ENCODE assay signal across 13 cellular contexts in genomic region chr12:26749781-26750180, GRCh38.
DNase-seq lines count a peak whose midpoint lies in the region; ATAC-seq, FAIRE-seq and TF ChIP-seq lines count a peak whose summit lies in the region.
"Had no signal": no experiment of that assay in that cellular context is flagged by ENCODE, and none has a peak within 500 bp of the region (broad histone marks: within the 10 kb centered on the region; RNA-seq: fewer than 3 reads in every experiment).

No MANE protein-coding gene starts in this region.

- H3K9me1 ChIP-seq in keratinocyte (ENCODE audit: control insufficient read depth, extremely low read depth, insufficient read depth, low read length), result no peaks in the 10 kb centered on the region

- ATAC-seq in GM21619 (IDR thresholded peaks at IDR 0.05; ENCODE audit: unreplicated experiment) (peak; percentile 75), HG03432 (IDR thresholded peaks at IDR 0.05; ENCODE audit: unreplicated experiment) (peak; percentile 78)
- ATAC-seq: WTC11 had no signal

- H3K36me3 ChIP-seq in keratinocyte (ENCODE audit: control insufficient read depth in 2 of 2, extremely low read depth in 1 of 2, insufficient read depth in 2 of 2, low read length in 2 of 2) (no peaks in the 10 kb centered on the region), testis (ENCODE audit: low read depth, missing control alignments) (no peaks in the 10 kb centered on the region)

- peaks cover 41% of the 10 kb centered on the region for H3K4me1 ChIP-seq in keratinocyte (ENCODE audit: control insufficient read depth, extremely low read depth, insufficient read depth, low read length)
- H3K4me1 ChIP-seq in testis, result peaks cover 5% of the 10 kb centered on the region

- TF ChIP-seq CTCF in keratinocyte (optimal IDR thresholded peaks at IDR 0.05 in 1 of 3, IDR thresholded peaks at IDR 0.05 in 1 of 3, conservative IDR thresholded peaks at IDR 0.05 in 1 of 3; ENCODE audit: extremely low read depth in 1 of 3, insufficient read depth in 2 of 3, low read length in 3 of 3) (no peak), testis (IDR thresholded peaks at IDR 0.05) (no peak)

- intact Hi-C loops in testis (cut with DNase I; ENCODE audit: low total_unique reads), result no loop called here

- no peaks in the 10 kb centered on the region for H3K79me2 ChIP-seq in keratinocyte (ENCODE audit: control insufficient read depth, insufficient read depth, low read length)

- H3K27ac ChIP-seq in keratinocyte (ENCODE audit: control insufficient read depth, insufficient read depth, low read length) (peak overlapping the region; percentile 45), testis (no peak overlapping the region)

- no peaks in the 10 kb centered on the region for H3K27me3 ChIP-seq in keratinocyte (ENCODE audit: control insufficient read depth, extremely low read depth, insufficient read depth, low read length)
- H3K27me3 ChIP-seq in testis, result no peaks in the 10 kb centered on the region

- DNase-seq in NCI-H2171 treated with DMSO at 0.1 percent for 48 hours (lab: John Stamatoyannopoulos, UW) (peak; percentile 23), NCI-H2171 (lab: John Stamatoyannopoulos, UW) (no peak), keratinocyte (ENCODE audit: low read depth, low spot score) (no peak), D341Med (ENCODE audit: low spot score) (no peak), testis (no peak), ecto neural progenitor cell (ENCODE audit: low spot score) (no peak)
- DNase-seq: cerebellar nuclear complex, kidney had no signal

- no peak overlapping the region for H2AFZ ChIP-seq in keratinocyte (ENCODE audit: control insufficient read depth, low read length)

- H3K9me3 ChIP-seq in keratinocyte (ENCODE audit: control insufficient read depth, low read depth, low read length), result no peaks in the 10 kb centered on the region
- H3K9me3 ChIP-seq in testis, result no peaks in the 10 kb centered on the region

- peak overlapping the region; percentile 87 for H3K4me2 ChIP-seq in keratinocyte (ENCODE audit: control insufficient read depth, extremely low read depth, insufficient read depth, low read depth, low read length)

- FAIRE-seq in keratinocyte (lab: Jason Lieb, UNC), result peak; percentile 55
- FAIRE-seq: A204.1, urothelium cell line had no signal

- TF ChIP-seq POLR2A in testis (IDR thresholded peaks at IDR 0.05), result no peak

- H4K20me1 ChIP-seq in keratinocyte (ENCODE audit: control insufficient read depth, extremely low read depth, insufficient read depth, low read length), result no peaks in the 10 kb centered on the region

- peak overlapping the region in 1 of 3 experiments; percentile 57 for H3K4me3 ChIP-seq in keratinocyte (ENCODE audit: control insufficient read depth in 2 of 3, extremely low read depth in 1 of 3, insufficient read depth in 2 of 3, low read depth in 1 of 3, low read length in 3 of 3)
- no peak overlapping the region for H3K4me3 ChIP-seq in testis

- dilution Hi-C loops in keratinocyte (cut with MboI; ENCODE audit: extremely low pct_ligation_motif_present, low sequenced_read_pairs), result no loop called here

- no peak overlapping the region for H3K9ac ChIP-seq in keratinocyte (ENCODE audit: control insufficient read depth, extremely low read depth, insufficient read depth, low read length)
